Comparison of ENCODE assay signal across 2 cellular contexts in the genomic region with DNA sequence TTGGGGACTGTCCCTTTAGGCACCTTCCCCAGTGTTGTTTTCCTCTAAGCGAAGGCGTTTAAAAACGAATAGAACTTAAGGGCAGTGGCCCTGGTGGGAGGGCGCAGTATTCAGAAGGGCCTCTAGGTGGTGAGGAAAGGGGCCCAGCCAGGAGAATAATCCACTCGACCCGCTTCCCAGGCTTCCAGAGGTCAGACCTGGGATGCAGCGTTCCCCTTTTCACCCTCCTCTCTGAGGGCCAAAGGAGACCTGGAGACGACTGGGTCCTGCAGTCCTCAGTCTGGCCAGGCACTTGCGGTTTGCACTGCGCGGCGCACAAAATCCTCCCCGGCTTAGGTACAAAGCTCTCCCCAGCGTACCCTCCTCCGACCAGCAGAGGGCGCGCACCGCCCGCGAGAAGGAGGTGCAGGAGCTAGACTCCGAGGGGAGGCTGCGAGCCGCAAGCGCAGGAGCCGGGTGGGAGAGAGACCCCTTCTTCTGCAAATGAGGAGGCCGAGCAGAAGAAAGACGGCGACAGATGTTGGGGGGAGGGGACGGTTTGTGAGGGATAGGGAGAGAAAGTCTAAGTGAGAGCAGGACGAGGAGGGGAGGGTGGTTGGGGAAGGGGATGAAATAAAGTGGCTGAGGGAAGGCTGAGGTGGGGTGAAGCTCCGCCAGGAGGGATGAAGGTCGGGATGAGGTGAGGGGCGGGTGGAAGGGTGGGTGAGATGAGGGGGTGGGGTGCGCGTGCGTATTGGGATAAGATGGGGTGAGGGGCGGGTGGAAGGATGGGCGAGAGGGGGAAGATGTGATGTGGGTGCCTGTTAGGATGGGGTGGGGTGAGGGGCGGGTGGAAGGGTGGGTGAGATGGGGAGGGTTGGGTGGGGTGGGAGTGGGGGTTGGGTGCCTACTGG.
TF ChIP-seq lines count a peak whose summit lies in the region.

No MANE protein-coding gene starts in this region.

TF ChIP-seq in HEK293T, 16 proteins besides CTCF, POLR2A, EP300 and RAD21:
- TF ChIP-seq FOXA1 (IDR thresholded peaks at IDR 0.05), result no peak
- TF ChIP-seq, protein P1, sequence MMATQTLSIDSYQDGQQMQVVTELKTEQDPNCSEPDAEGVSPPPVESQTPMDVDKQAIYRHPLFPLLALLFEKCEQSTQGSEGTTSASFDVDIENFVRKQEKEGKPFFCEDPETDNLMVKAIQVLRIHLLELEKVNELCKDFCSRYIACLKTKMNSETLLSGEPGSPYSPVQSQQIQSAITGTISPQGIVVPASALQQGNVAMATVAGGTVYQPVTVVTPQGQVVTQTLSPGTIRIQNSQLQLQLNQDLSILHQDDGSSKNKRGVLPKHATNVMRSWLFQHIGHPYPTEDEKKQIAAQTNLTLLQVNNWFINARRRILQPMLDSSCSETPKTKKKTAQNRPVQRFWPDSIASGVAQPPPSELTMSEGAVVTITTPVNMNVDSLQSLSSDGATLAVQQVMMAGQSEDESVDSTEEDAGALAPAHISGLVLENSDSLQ (IDR thresholded peaks at IDR 0.05), result no peak
- TF ChIP-seq SP1 (IDR thresholded peaks at IDR 0.05), result no peak
- TF ChIP-seq ARNT (IDR thresholded peaks at IDR 0.05), result no peak
- no peak for TF ChIP-seq FOXM1 (IDR thresholded peaks at IDR 0.05; ENCODE audit: borderline replicate concordance)
- no peak for TF ChIP-seq TARDBP (IDR thresholded peaks at IDR 0.05)
- no peak for TF ChIP-seq SUZ12 (IDR thresholded peaks at IDR 0.05)

TF ChIP-seq in SK-N-SH, 30 proteins besides CTCF, POLR2A, EP300 and RAD21:
- TF ChIP-seq, protein P2, sequence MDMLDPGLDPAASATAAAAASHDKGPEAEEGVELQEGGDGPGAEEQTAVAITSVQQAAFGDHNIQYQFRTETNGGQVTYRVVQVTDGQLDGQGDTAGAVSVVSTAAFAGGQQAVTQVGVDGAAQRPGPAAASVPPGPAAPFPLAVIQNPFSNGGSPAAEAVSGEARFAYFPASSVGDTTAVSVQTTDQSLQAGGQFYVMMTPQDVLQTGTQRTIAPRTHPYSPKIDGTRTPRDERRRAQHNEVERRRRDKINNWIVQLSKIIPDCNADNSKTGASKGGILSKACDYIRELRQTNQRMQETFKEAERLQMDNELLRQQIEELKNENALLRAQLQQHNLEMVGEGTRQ (IDR thresholded peaks at IDR 0.05; ENCODE audit: borderline replicate concordance, low read depth, low read length), result no peak
- peak; percentile 59 for TF ChIP-seq SMC3 (IDR thresholded peaks at IDR 0.05; ENCODE audit: low read depth, low read length)
- peak; percentile 55 for TF ChIP-seq CHD2 (IDR thresholded peaks at IDR 0.05; ENCODE audit: low read length, partially characterized antibody)
- TF ChIP-seq MXI1 (IDR thresholded peaks at IDR 0.05; ENCODE audit: low read depth, low read length), result peak; percentile 23; the same call in 1 of the 2 replicates
- 0 out of 2 replicates have a peak, but pooled peaks have one; percentile 19 for TF ChIP-seq NRF1 (IDR thresholded peaks at IDR 0.05; ENCODE audit: low read depth, low read length)
TF ChIP-seq in SK-N-SH: peak in this region for 4.
